34 cellular contexts compared by ENCODE assay signal in the genomic region with DNA sequence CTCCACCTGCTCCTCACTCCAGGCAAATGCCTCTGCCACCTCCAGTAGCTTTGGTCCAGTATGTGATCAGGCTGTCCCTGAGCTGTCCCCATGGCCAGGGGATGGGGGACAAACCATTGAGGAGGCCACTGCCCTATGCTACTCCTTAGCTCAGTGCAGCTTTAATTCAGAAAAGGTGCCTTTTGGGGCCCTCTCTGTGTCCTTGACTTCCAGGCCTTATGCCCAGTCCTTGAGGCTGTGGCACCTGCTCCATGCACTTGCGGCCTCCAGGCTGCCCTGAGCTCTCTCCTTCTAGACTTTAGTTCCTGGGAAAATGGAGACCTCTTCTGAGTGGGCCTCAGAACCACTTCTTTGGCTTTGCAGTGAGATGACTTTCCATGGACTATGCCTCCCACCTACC.
"Had no signal": no experiment of that assay in that cellular context is flagged by ENCODE, and none has a peak within 500 bp of the region (broad histone marks: within the 10 kb centered on the region; RNA-seq: fewer than 3 reads in every experiment).

No MANE protein-coding gene starts in this region.

- H3K27ac Mint-ChIP-seq: activated CD4-positive, alpha-beta T cell treated with anti-CD3 and anti-CD28 coated beads, Interleukin-2, amount 10 ng/mL, durations not matched to agents 24 days and 14 days; activated CD8-positive, alpha-beta T cell treated with anti-CD3 and anti-CD28 coated beads for 36 hours; activated naive CD8-positive, alpha-beta T cell treated with anti-CD3 and anti-CD28 coated beads for 36 hours; activated T-cell treated with anti-CD3 and anti-CD28 coated beads, Interleukin-2, amount 50 U/mL, for 72 hours; activated T-helper 17 cell treated with anti-CD3 and anti-CD28 coated beads, Interleukin-2, amount 50 U/mL, for 72 hours had no signal

- H3K9me3 Mint-ChIP-seq: activated CD4-positive, alpha-beta T cell treated with anti-CD3 and anti-CD28 coated beads, Interleukin-2, amount 10 ng/mL, durations not matched to agents 24 days and 14 days; activated CD8-positive, alpha-beta T cell treated with anti-CD3 and anti-CD28 coated beads for 36 hours; activated naive CD8-positive, alpha-beta T cell treated with anti-CD3 and anti-CD28 coated beads for 36 hours; activated T-cell treated with anti-CD3 and anti-CD28 coated beads, Interleukin-2, amount 50 U/mL, for 72 hours; activated T-helper 17 cell treated with anti-CD3 and anti-CD28 coated beads, Interleukin-2, amount 50 U/mL, for 72 hours had no signal

- H3K36me3 ChIP-seq: ascending aorta, breast epithelium, Peyer's patch, SJSA1 had no signal

- H3K4me3 Mint-ChIP-seq: activated CD4-positive, alpha-beta T cell treated with anti-CD3 and anti-CD28 coated beads, Interleukin-2, amount 10 ng/mL, durations not matched to agents 24 days and 14 days; activated CD8-positive, alpha-beta T cell treated with anti-CD3 and anti-CD28 coated beads for 36 hours; activated naive CD8-positive, alpha-beta T cell treated with anti-CD3 and anti-CD28 coated beads for 36 hours; activated T-cell treated with anti-CD3 and anti-CD28 coated beads, Interleukin-2, amount 50 U/mL, for 72 hours; activated T-helper 17 cell treated with anti-CD3 and anti-CD28 coated beads, Interleukin-2, amount 50 U/mL, for 72 hours had no signal

- H3K27me3 ChIP-seq: ascending aorta, breast epithelium, Peyer's patch, SJSA1 had no signal

- H3K9ac ChIP-seq: KMS-11 had no signal

- H3K4me2 ChIP-seq: KMS-11 had no signal

- DNase-seq: activated CD4-positive, alpha-beta T cell treated with anti-CD3 and anti-CD28 coated beads, Interleukin-2, amount 10 ng/mL, durations not matched to agents 24 days and 14 days; activated CD4-positive, alpha-beta T cell treated with anti-CD3 and anti-CD28 coated beads, Interleukin-2, amount 50 U/mL, for 4 hours; activated CD8-positive, alpha-beta T cell treated with anti-CD3 and anti-CD28 coated beads for 36 hours; activated effector memory CD4-positive, alpha-beta T cell treated with anti-CD3 and anti-CD28 coated beads, Interleukin-2, amount 50 U/mL, for 16 hours; activated naive CD4-positive, alpha-beta T cell; activated naive CD4-positive, alpha-beta T cell treated with anti-CD3 and anti-CD28 coated beads, Interleukin-2, amount 50 U/mL, for 16 hours; activated naive CD8-positive, alpha-beta T cell treated with anti-CD3 and anti-CD28 coated beads for 36 hours; activated T-cell treated with anti-CD3 and anti-CD28 coated beads, Interleukin-2, amount 50 U/mL, for 1 hour; activated T-cell treated with anti-CD3 and anti-CD28 coated beads, Interleukin-2, amount 50 U/mL, for 72 hours; amniotic stem cell; MM.1S; MV-4-11; NCI-H1092; NCI-H1436 treated with DMSO at 0.1 percent for 48 hours; NCI-H1694 treated with DMSO at 0.1 percent for 48 hours; NCI-H2029 treated with DMSO at 0.1 percent for 48 hours; NCI-H2107; NCI-H2171; NCI-H510A; NCI-H526; NK-92 treated with Interleukin-12 subunit alpha and Interleukin-12 subunit beta, amount 100 ng/mL, for 24 hours; PC-3; Peyer's patch; RPMI8226; SHP77 treated with DMSO at 0.1 percent for 48 hours; SW 1271; T-helper 1 cell; T-helper 2 cell; T-helper 9 cell had no signal

- H3K27me3 Mint-ChIP-seq: activated CD4-positive, alpha-beta T cell treated with anti-CD3 and anti-CD28 coated beads, Interleukin-2, amount 10 ng/mL, durations not matched to agents 24 days and 14 days had no signal

- H3K27ac ChIP-seq: ascending aorta, breast epithelium, KMS-11, Peyer's patch, SJSA1 had no signal

- H3K36me3 Mint-ChIP-seq: activated naive CD8-positive, alpha-beta T cell treated with anti-CD3 and anti-CD28 coated beads for 36 hours had no signal

- H3K9me3 ChIP-seq: ascending aorta, breast epithelium, Peyer's patch had no signal

- ATAC-seq: activated CD8-positive, alpha-beta T cell treated with anti-CD3 and anti-CD28 coated beads for 36 hours; activated T-cell treated with anti-CD3 and anti-CD28 coated beads, Interleukin-2, amount 50 U/mL, for 72 hours; activated T-helper 17 cell treated with anti-CD3 and anti-CD28 coated beads, Interleukin-2, amount 50 U/mL, for 72 hours; PC-3 had no signal

- H3K4me1 Mint-ChIP-seq: activated CD4-positive, alpha-beta T cell treated with anti-CD3 and anti-CD28 coated beads, Interleukin-2, amount 10 ng/mL, durations not matched to agents 24 days and 14 days; activated naive CD8-positive, alpha-beta T cell treated with anti-CD3 and anti-CD28 coated beads for 36 hours; activated T-helper 17 cell treated with anti-CD3 and anti-CD28 coated beads, Interleukin-2, amount 50 U/mL, for 72 hours had no signal

- H3K4me3 ChIP-seq: ascending aorta, breast epithelium, Peyer's patch, SJSA1 had no signal
